22 cellular contexts compared by ENCODE assay signal in the genomic region with DNA sequence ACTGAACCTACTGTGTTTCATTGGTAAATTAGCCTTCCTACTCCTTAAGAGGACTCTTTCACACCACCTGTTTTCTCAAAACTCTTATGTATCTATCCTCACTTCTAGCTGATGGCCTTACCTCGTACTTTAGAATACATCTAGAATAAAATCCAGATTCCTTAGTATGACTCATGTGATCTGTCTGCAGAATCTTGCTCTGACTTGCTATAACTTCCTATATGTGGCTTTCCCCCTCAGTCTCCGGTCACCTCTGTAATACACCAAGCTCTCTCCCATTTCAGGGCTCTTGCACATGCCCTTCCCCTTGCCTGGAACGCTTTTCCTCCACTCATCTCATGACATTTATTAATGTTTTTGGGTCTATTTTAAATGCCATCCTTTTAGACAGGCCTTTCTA.
"Had no signal": no experiment of that assay in that cellular context is flagged by ENCODE, and none has a peak within 500 bp of the region (broad histone marks: within the 10 kb centered on the region; RNA-seq: fewer than 3 reads in every experiment).

No MANE protein-coding gene starts in this region.

- H3K4me3 ChIP-seq: adrenal gland, dorsolateral prefrontal cortex, heart right ventricle, ovary, psoas muscle, suprapubic skin, transverse colon, vagina had no signal

- H3K9me3 ChIP-seq: adrenal gland, heart right ventricle, ovary, psoas muscle, suprapubic skin, transverse colon, vagina had no signal

- ATAC-seq: heart right ventricle; natural killer cell; psoas muscle; right cardiac atrium; stimulated activated naive CD8-positive, alpha-beta T cell treated with anti-CD3 and anti-CD28 coated beads, Interleukin-15, amount 100 ng/mL, for 72 hours; T-helper 17 cell had no signal

- H3K4me1 ChIP-seq: adrenal gland, heart right ventricle, psoas muscle, transverse colon, vagina had no signal

- FAIRE-seq: colon, small intestine had no signal

- H3K36me3 ChIP-seq: adrenal gland, heart right ventricle, ovary, suprapubic skin, transverse colon, vagina, WERI-Rb-1 had no signal

- DNase-seq: activated CD4-positive, alpha-beta T cell treated with anti-CD3 and anti-CD28 coated beads for 1 hour; activated gamma-delta T cell; adrenal gland; caudate nucleus; dorsolateral prefrontal cortex; endodermal cell; erythroblast; heart right ventricle; natural killer cell; ovary; psoas muscle; right cardiac atrium; small intestine; stimulated activated CD4-positive, alpha-beta T cell treated with anti-CD3 and anti-CD28 coated beads, Interleukin-15, amount 100 ng/mL, for 24 hours; stimulated activated CD4-positive, alpha-beta T cell treated with anti-CD3 and anti-CD28 coated beads, Interleukin-2, amount 100 ng/mL, for 48 hours; stimulated activated naive CD8-positive, alpha-beta T cell treated with anti-CD3 and anti-CD28 coated beads, Interleukin-15, amount 100 ng/mL, for 72 hours; T-helper 17 cell; transverse colon; WERI-Rb-1 had no signal

- H3K27ac ChIP-seq: adrenal gland, dorsolateral prefrontal cortex, heart right ventricle, ovary, psoas muscle, suprapubic skin, transverse colon, vagina, WERI-Rb-1 had no signal

- H3K27me3 ChIP-seq: adrenal gland, dorsolateral prefrontal cortex, heart right ventricle, ovary, suprapubic skin, vagina had no signal
